In the genomic region with DNA sequence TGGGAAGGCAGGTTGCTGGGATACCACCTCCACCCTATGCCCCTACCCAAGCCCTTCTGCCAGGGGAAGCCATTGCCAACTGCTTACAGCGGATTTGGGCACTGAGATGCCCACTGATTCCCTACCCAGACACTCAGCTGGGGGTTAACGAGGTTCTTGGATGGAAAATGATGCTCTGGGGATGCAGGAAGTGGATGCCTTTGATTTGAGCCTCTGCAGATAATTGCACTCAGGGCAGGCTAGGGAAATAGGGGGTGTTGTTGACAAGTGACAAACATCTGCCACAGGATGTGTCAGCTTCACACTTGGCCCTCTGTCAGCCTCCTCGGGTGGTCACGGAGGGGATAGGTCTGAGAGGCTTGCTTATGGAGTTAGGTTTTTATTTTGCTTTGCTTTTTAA, we compare ENCODE assay signal across 1 cellular context.
TF ChIP-seq lines count a peak whose summit lies in the region.

No MANE protein-coding gene starts in this region.

TF ChIP-seq in SK-N-SH treated with all-trans-retinoic acid at 6 μM for 48 hours, 23 proteins besides CTCF, POLR2A, EP300 and RAD21 (continued from another document):
- TF ChIP-seq, protein P1, sequence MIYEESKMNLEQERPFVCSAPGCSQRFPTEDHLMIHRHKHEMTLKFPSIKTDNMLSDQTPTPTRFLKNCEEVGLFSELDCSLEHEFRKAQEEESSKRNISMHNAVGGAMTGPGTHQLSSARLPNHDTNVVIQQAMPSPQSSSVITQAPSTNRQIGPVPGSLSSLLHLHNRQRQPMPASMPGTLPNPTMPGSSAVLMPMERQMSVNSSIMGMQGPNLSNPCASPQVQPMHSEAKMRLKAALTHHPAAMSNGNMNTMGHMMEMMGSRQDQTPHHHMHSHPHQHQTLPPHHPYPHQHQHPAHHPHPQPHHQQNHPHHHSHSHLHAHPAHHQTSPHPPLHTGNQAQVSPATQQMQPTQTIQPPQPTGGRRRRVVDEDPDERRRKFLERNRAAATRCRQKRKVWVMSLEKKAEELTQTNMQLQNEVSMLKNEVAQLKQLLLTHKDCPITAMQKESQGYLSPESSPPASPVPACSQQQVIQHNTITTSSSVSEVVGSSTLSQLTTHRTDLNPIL (CRISPR knock-in tag; IDR thresholded peaks at IDR 0.05; ENCODE audit: low read depth) = no peak
TF ChIP-seq in SK-N-SH treated with all-trans-retinoic acid at 6 μM for 48 hours: peak in this region for 0.
